Comparison of ENCODE assay signal across 10 cellular contexts in the genomic region with DNA sequence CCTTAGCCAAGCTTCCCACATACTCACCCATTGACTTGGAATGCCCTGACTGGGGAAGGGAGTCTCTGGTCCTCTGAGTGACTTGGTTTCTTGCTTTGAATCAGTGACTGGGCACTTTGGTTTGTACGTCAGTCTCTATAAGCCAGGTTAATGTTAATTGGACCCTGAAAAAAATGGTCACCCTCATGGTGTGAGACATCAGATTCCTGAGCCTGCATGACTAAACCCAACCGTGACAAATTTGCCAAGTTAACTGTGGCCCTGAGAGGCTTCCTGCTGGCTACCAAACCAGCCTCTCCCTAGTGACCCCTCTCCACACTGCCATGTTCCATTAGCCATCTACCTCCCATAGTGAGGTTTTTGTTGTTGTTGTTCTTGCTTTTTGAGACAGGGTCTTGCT.
"Had no signal": no experiment of that assay in that cellular context is flagged by ENCODE, and none has a peak within 500 bp of the region (broad histone marks: within the 10 kb centered on the region; RNA-seq: fewer than 3 reads in every experiment).

No MANE protein-coding gene starts in this region.

- H3K36me3 ChIP-seq: upper lobe of right lung, WERI-Rb-1 had no signal

- ATAC-seq: left lobe of liver, upper lobe of right lung had no signal

- H3K9me3 ChIP-seq: upper lobe of right lung had no signal

- H3K4me3 ChIP-seq: coronary artery, SK-N-MC, upper lobe of right lung had no signal

- H3K27ac ChIP-seq: coronary artery, SK-N-MC, upper lobe of right lung, WERI-Rb-1 had no signal

- DNase-seq: activated CD4-positive, alpha-beta T cell treated with anti-CD3 and anti-CD28 coated beads for 4 hours; activated naive CD4-positive, alpha-beta T cell treated with anti-CD3 and anti-CD28 coated beads, Interleukin-2, amount 10 ng/mL, durations not matched to agents 7 days and 5 days; central memory CD4-positive, alpha-beta T cell; nephron progenitor cell; T-helper 1 cell; upper lobe of right lung; WERI-Rb-1 had no signal

- H3K27me3 ChIP-seq: upper lobe of right lung had no signal
